ENCODE assay signal across 7 cellular contexts in genomic region chr9:96614664-96615063, GRCh38. TPM values are rescaled to one million over a fixed set of nuclear protein-coding genes. Genes with fewer than 3 reads are reported as not detected.
A peak's percentile ranks its signal among the peaks of the same experiment; 100 is the strongest.
DNase-seq lines count a peak whose midpoint lies in the region; TF ChIP-seq lines count a peak whose summit lies in the region.
"Not testable (repeated sequence)": the region's sequence is repeated elsewhere in the genome, so short reads cannot be mapped to it uniquely, and the experiment has no call there.

No MANE protein-coding gene starts in this region.

- peaks cover 30% of the 10 kb centered on the region for H3K27me3 Mint-ChIP-seq in activated naive CD4-positive, alpha-beta T cell treated with anti-CD3 and anti-CD28 coated beads, Interleukin-2, amount 50 U/mL, for 24 hours
- not testable (repeated sequence) for H3K27me3 Mint-ChIP-seq in chondrocyte (ENCODE audit: low read depth)

- not testable (repeated sequence) for H3K9me3 Mint-ChIP-seq in activated naive CD4-positive, alpha-beta T cell treated with anti-CD3 and anti-CD28 coated beads, Interleukin-2, amount 50 U/mL, for 24 hours; chondrocyte (ENCODE audit: low read depth)

- H3K4me2 ChIP-seq in mesenchymal stem cell (ENCODE audit: low read length, poor library complexity, severe bottlenecking): not testable (repeated sequence)

- not testable (repeated sequence) for H4K91ac ChIP-seq in mesenchymal stem cell (ENCODE audit: low read length)

- not testable (repeated sequence) for H3K14ac ChIP-seq in mesenchymal stem cell (ENCODE audit: low read length in 2 of 2)

- H2BK5ac ChIP-seq in mesenchymal stem cell (ENCODE audit: low read depth, low read length, poor library complexity, severe bottlenecking): not testable (repeated sequence)

- not testable (repeated sequence) for H3K9me3 ChIP-seq in mesenchymal stem cell (ENCODE audit: control insufficient read depth, low read length)

- H3K36me3 Mint-ChIP-seq in activated naive CD4-positive, alpha-beta T cell treated with anti-CD3 and anti-CD28 coated beads, Interleukin-2, amount 50 U/mL, for 24 hours; chondrocyte (ENCODE audit: low read depth): not testable (repeated sequence)

- peak overlapping the region; percentile 41 for H3K9ac ChIP-seq in mesenchymal stem cell (ENCODE audit: low read length)

- peak overlapping the region; percentile 57 for H3K27ac Mint-ChIP-seq in activated naive CD4-positive, alpha-beta T cell treated with anti-CD3 and anti-CD28 coated beads, Interleukin-2, amount 50 U/mL, for 24 hours
- peak overlapping the region; percentile 33 for H3K27ac Mint-ChIP-seq in chondrocyte (ENCODE audit: unreplicated experiment)

- not testable (repeated sequence) for H3K18ac ChIP-seq in mesenchymal stem cell (ENCODE audit: low read depth in 1 of 2, low read length in 2 of 2)

- peaks cover 10% of the 10 kb centered on the region for H3K79me1 ChIP-seq in mesenchymal stem cell (replicated peaks; ENCODE audit: low read length, poor library complexity, severe bottlenecking)

- not testable (repeated sequence) for H3K23ac ChIP-seq in mesenchymal stem cell (ENCODE audit: low read length in 2 of 2)

- not testable (repeated sequence) for TF ChIP-seq CTCF in chondrocyte (IDR thresholded peaks at IDR 0.05)

- not testable (repeated sequence) for H3K4me3 ChIP-seq in mesenchymal stem cell (ENCODE audit: insufficient read depth in 1 of 2, low read depth in 1 of 2, low read length in 2 of 2)

- H2BK15ac ChIP-seq in mesenchymal stem cell (ENCODE audit: low read depth, poor library complexity, severe bottlenecking): not testable (repeated sequence)

- not testable (repeated sequence) for H4K8ac ChIP-seq in mesenchymal stem cell (ENCODE audit: low read length)

- H3K4ac ChIP-seq in mesenchymal stem cell (ENCODE audit: low read depth in 1 of 2, low read length in 2 of 2): not testable (repeated sequence)

- 75% methylated on average over 2 of the region's 4 CpGs for WGBS in mesenchymal stem cell

- not testable (repeated sequence) for H3K4me3 Mint-ChIP-seq in activated naive CD4-positive, alpha-beta T cell treated with anti-CD3 and anti-CD28 coated beads, Interleukin-2, amount 50 U/mL, for 24 hours; chondrocyte (ENCODE audit: unreplicated experiment)

- H3K36me3 ChIP-seq in mesenchymal stem cell (ENCODE audit: control insufficient read depth in 1 of 2, insufficient read depth in 2 of 2, low read depth in 1 of 2, low read length in 2 of 2): not testable (repeated sequence)

- H2AFZ ChIP-seq in mesenchymal stem cell (ENCODE audit: low read depth, low read length): not testable (repeated sequence)

- H2BK12ac ChIP-seq in mesenchymal stem cell (ENCODE audit: low read length in 2 of 2): not testable (repeated sequence)

- not testable (repeated sequence) for H3K27ac ChIP-seq in mesenchymal stem cell (ENCODE audit: low read length, poor library complexity, severe bottlenecking)

- H3K27me3 ChIP-seq in mesenchymal stem cell (ENCODE audit: control insufficient read depth in 1 of 2, insufficient read depth in 1 of 2, low read length in 2 of 2): not testable (repeated sequence)

- peaks cover 13% of the 10 kb centered on the region for H3K4me1 ChIP-seq in mesenchymal stem cell (ENCODE audit: control insufficient read depth, insufficient read depth, low read depth, low read length)

- not testable (repeated sequence) for H3K4me1 Mint-ChIP-seq in activated naive CD4-positive, alpha-beta T cell treated with anti-CD3 and anti-CD28 coated beads, Interleukin-2, amount 50 U/mL, for 24 hours
- peaks cover 46% of the 10 kb centered on the region for H3K4me1 Mint-ChIP-seq in chondrocyte (ENCODE audit: low read depth)

- H2BK120ac ChIP-seq in mesenchymal stem cell (ENCODE audit: low read depth, low read length): not testable (repeated sequence)

- DNase-seq in AG08395 (ENCODE audit: low spot score): peak; percentile 31
- peak; percentile 37 for DNase-seq in GM03348 (ENCODE audit: low spot score)
- peak; percentile 51 for DNase-seq in LHCN-M2 (ENCODE audit: low read depth)
- not testable (repeated sequence) for DNase-seq in chondrocyte (ENCODE audit: low spot score)
- peak; percentile 49 for DNase-seq in fibroblast of gingiva (ENCODE audit: low read depth)
- DNase-seq in mesenchymal stem cell: peak; percentile 56

- not testable (repeated sequence) for H2AK5ac ChIP-seq in mesenchymal stem cell (ENCODE audit: low read length, severe bottlenecking)

RNA-seq across cellular contexts. Expression of gene CDC14B, which starts 5.0 kb away (rescaled TPM):
- total RNA-seq in LHCN-M2 (2014; rRNA removed) (10.8 and 12.6 TPM in 2 replicates), chondrocyte (14.5 to 16.8 TPM (median 15.5 TPM) in 3 replicates)
- 4.8 TPM for polyA plus RNA-seq in LHCN-M2 (2012)
- polyA plus RNA-seq in mesenchymal stem cell (2013, experiment 1 of 2): 10.5 TPM
- 10.5 TPM for polyA plus RNA-seq in mesenchymal stem cell (2013, experiment 2 of 2)

RNA-seq across cellular contexts. Expression of gene PRXL2C, which starts 40.5 kb away (rescaled TPM):
- total RNA-seq in LHCN-M2 (2014; rRNA removed) (11.2 and 14.6 TPM in 2 replicates), chondrocyte (20.7 to 24.7 TPM (median 20.9 TPM) in 3 replicates)
- polyA plus RNA-seq in LHCN-M2 (2012): 8.2 TPM
- 16.8 TPM for polyA plus RNA-seq in mesenchymal stem cell (2013, experiment 1 of 2)
- 18.3 TPM for polyA plus RNA-seq in mesenchymal stem cell (2013, experiment 2 of 2)
